ENCODE assay signal across 8 cellular contexts in the genomic region with DNA sequence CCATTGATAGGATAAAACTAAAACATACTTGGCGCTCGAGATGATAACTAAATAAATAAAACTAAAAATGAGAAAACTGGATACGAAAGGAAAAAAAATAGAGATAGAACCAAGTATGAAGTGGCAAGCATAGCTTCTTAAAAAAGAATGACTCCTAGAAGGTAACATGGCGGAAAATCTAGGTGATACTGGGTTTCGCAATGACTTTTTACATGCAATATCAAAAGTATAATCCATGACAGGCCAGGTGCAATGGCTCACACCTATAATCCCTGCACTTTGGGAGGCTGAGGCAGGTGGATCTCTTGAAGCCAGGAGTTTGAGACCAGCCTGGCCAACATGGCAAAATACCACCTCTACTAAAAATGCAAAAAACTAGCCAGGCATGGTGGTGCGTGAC.
"Had no signal": no experiment of that assay in that cellular context is flagged by ENCODE, and none has a peak within 500 bp of the region (broad histone marks: within the 10 kb centered on the region; RNA-seq: fewer than 3 reads in every experiment).

No MANE protein-coding gene starts in this region.

- H3K4me3 Mint-ChIP-seq: IgD-negative memory B cell had no signal

- ATAC-seq: HCT116 had no signal

- H3K9me3 ChIP-seq: HAP-1 had no signal

- DNase-seq: GM23248, H7, HFFc6, KG1 had no signal

- H3K4me3 ChIP-seq: GM23248, HAP-1 had no signal

- H3K9me3 Mint-ChIP-seq: HFFc6 had no signal

- H3K27ac Mint-ChIP-seq: HFFc6, IgD-negative memory B cell had no signal

- H2AFZ ChIP-seq: GM23248 had no signal

- H3K27ac ChIP-seq: GM23248, HL-60 had no signal

- H3K36me3 ChIP-seq: HAP-1 had no signal

- H3K27me3 Mint-ChIP-seq: IgD-negative memory B cell had no signal

- H3K9ac ChIP-seq: GM23248 had no signal
